In the genomic region with DNA sequence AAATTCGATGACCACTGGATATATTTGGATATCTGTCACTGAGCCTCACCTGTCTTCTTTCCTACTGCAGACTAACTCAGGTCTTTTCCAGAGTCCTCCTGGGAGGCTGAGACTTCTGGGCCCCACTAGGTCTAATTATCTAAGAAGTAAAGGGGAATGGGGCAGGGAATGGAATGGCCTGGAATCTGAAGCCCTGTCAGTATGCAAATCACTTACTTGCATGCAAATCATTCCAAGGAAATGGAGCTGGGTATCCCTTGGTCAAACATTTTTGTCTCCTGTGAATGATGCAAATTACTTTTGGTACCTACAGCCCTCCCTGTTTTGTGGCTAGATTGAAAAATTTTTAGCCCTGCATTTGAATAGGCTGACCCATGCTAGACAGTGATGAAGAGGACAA, we compare ENCODE assay signal across 38 cellular contexts. TPM values are rescaled to one million over a fixed set of nuclear protein-coding genes. Genes with fewer than 3 reads are reported as not detected.
"Had no signal": no experiment of that assay in that cellular context is flagged by ENCODE, and none has a peak within 500 bp of the region (broad histone marks: within the 10 kb centered on the region; RNA-seq: fewer than 3 reads in every experiment).

No MANE protein-coding gene starts in this region.

- H3K4me3 ChIP-seq: ascending aorta, breast epithelium had no signal

- H3K27ac ChIP-seq: ascending aorta, breast epithelium, VCaP had no signal

- FAIRE-seq: colon, TTC549 had no signal

- H3K36me3 ChIP-seq: ascending aorta, breast epithelium had no signal

- H3K36me3 Mint-ChIP-seq: activated CD4-positive, alpha-beta memory T cell treated with anti-CD3 and anti-CD28 coated beads for 36 hours; activated naive CD4-positive, alpha-beta T cell treated with anti-CD3 and anti-CD28 coated beads, Interleukin-2, amount 10 ng/mL, durations not matched to agents 7 days and 5 days; activated naive CD4-positive, alpha-beta T cell treated with anti-CD3 and anti-CD28 coated beads, Interleukin-2, amount 50 U/mL, for 24 hours; activated naive CD8-positive, alpha-beta T cell; activated naive CD8-positive, alpha-beta T cell treated with anti-CD3 and anti-CD28 coated beads, Interleukin-2, amount 10 ng/mL, durations not matched to agents 7 days and 5 days; brain had no signal

- H3K27me3 ChIP-seq: ascending aorta had no signal

- H3K4me1 ChIP-seq: ascending aorta, breast epithelium had no signal

- ATAC-seq: activated CD4-positive, CD25-positive, alpha-beta regulatory T cell treated with anti-CD3 and anti-CD28 coated beads, Interleukin-2, amount 50 U/mL, for 24 hours; activated naive CD8-positive, alpha-beta T cell treated with anti-CD3 and anti-CD28 coated beads, Interleukin-2, amount 50 U/mL, for 24 hours; activated T-cell treated with anti-CD3 and anti-CD28 coated beads, Interleukin-2, amount 50 U/mL, for 4 hours had no signal

- H3K4me1 Mint-ChIP-seq: activated naive CD4-positive, alpha-beta T cell treated with anti-CD3 and anti-CD28 coated beads, Interleukin-2, amount 50 U/mL, for 24 hours; activated T-helper 17 cell treated with anti-CD3 and anti-CD28 coated beads, Interleukin-2, amount 50 U/mL, for 72 hours had no signal

- DNase-seq: activated CD4-positive, alpha-beta memory T cell treated with anti-CD3 and anti-CD28 coated beads for 36 hours; activated CD4-positive, alpha-beta T cell treated with anti-CD3 and anti-CD28 coated beads for 4 hours; activated CD4-positive, alpha-beta T cell treated with anti-CD3 and anti-CD28 coated beads, Interleukin-2, amount 10 ng/mL, durations not matched to agents 24 days and 14 days; activated CD4-positive, alpha-beta T cell treated with anti-CD3 and anti-CD28 coated beads, Interleukin-2, amount 50 U/mL, for 1 hour; activated CD4-positive, alpha-beta T cell treated with anti-CD3 and anti-CD28 coated beads, Interleukin-2, amount 50 U/mL, for 4 hours; activated CD4-positive, CD25-positive, alpha-beta regulatory T cell; activated CD8-positive, alpha-beta memory T cell treated with anti-CD3 and anti-CD28 coated beads, Interleukin-2, amount 50 U/mL, for 4 hours; activated effector memory CD4-positive, alpha-beta T cell treated with Interleukin-2 at 50 U/mL for 16 hours; activated gamma-delta T cell; activated naive CD4-positive, alpha-beta T cell treated with anti-CD3 and anti-CD28 coated beads, Interleukin-2, amount 10 ng/mL, durations not matched to agents 7 days and 5 days; activated naive CD4-positive, alpha-beta T cell treated with Interleukin-2 at 50 U/mL for 16 hours; activated naive CD8-positive, alpha-beta T cell treated with anti-CD3 and anti-CD28 coated beads, Interleukin-2, amount 10 ng/mL, durations not matched to agents 7 days and 5 days; activated naive CD8-positive, alpha-beta T cell treated with anti-CD3 and anti-CD28 coated beads, Interleukin-2, amount 50 U/mL, for 24 hours; activated T-cell treated with anti-CD3 and anti-CD28 coated beads for 4 hours; activated T-cell treated with anti-CD3 and anti-CD28 coated beads, Interleukin-2, amount 50 U/mL, for 1 hour; activated T-cell treated with anti-CD3 and anti-CD28 coated beads, Interleukin-2, amount 50 U/mL, for 4 hours; activated T-cell treated with anti-CD3 and anti-CD28 coated beads, Interleukin-2, amount 50 U/mL, for 72 hours; amygdala; anterior cingulate cortex; central memory CD4-positive, alpha-beta T cell; T-helper 1 cell; T-helper 2 cell; T-helper 9 cell had no signal

- H3K9me3 ChIP-seq: ascending aorta, breast epithelium had no signal

- H3K9me3 Mint-ChIP-seq: activated CD4-positive, alpha-beta memory T cell treated with anti-CD3 and anti-CD28 coated beads for 36 hours; activated CD4-positive, alpha-beta T cell treated with anti-CD3 and anti-CD28 coated beads, Interleukin-2, amount 10 ng/mL, durations not matched to agents 24 days and 14 days; activated CD8-positive, alpha-beta T cell treated with anti-CD3 and anti-CD28 coated beads for 36 hours; activated naive CD4-positive, alpha-beta T cell treated with anti-CD3 and anti-CD28 coated beads, Interleukin-2, amount 10 ng/mL, durations not matched to agents 7 days and 5 days; activated naive CD4-positive, alpha-beta T cell treated with anti-CD3 and anti-CD28 coated beads, Interleukin-2, amount 50 U/mL, for 24 hours; activated naive CD8-positive, alpha-beta T cell treated with anti-CD3 and anti-CD28 coated beads, Interleukin-2, amount 10 ng/mL, durations not matched to agents 7 days and 5 days; activated naive CD8-positive, alpha-beta T cell treated with anti-CD3 and anti-CD28 coated beads, Interleukin-2, amount 50 U/mL, for 24 hours; activated T-cell treated with anti-CD3 and anti-CD28 coated beads, Interleukin-2, amount 50 U/mL, for 4 hours; activated T-cell treated with anti-CD3 and anti-CD28 coated beads, Interleukin-2, amount 50 U/mL, for 72 hours; activated T-helper 1 cell treated with anti-CD3 and anti-CD28 coated beads, Interleukin-12 subunit alpha, Interleukin-12 subunit beta, Interleukin-2, Interleukin-4 antibody, amounts not matched to agents 30 ng/mL and 10 ng/mL and 1 ng/mL, durations not matched to agents 14 hours and 24 hours and 36 hours; activated T-helper 17 cell treated with anti-CD3 and anti-CD28 coated beads, Interleukin-2, amount 50 U/mL, for 72 hours; brain; T-helper 1 cell treated with Interleukin-12 subunit alpha and Interleukin-12 subunit beta and Interleukin-4 antibody, amounts not matched to agents 30 μg/mL and 1 μg/mL, for 36 hours; T-helper 2 cell treated with Interferon-gamma antibody and Interleukin-4, amounts not matched to agents 5 μg/mL and 100 μg/mL, for 36 hours had no signal

- H3K27ac Mint-ChIP-seq: activated CD4-positive, alpha-beta memory T cell treated with anti-CD3 and anti-CD28 coated beads for 36 hours; activated CD4-positive, alpha-beta T cell treated with anti-CD3 and anti-CD28 coated beads, Interleukin-2, amount 10 ng/mL, durations not matched to agents 24 days and 14 days; activated CD8-positive, alpha-beta T cell treated with anti-CD3 and anti-CD28 coated beads for 36 hours; activated naive CD4-positive, alpha-beta T cell treated with anti-CD3 and anti-CD28 coated beads, Interleukin-2, amount 10 ng/mL, durations not matched to agents 7 days and 5 days; activated naive CD4-positive, alpha-beta T cell treated with anti-CD3 and anti-CD28 coated beads, Interleukin-2, amount 50 U/mL, for 24 hours; activated naive CD8-positive, alpha-beta T cell; activated naive CD8-positive, alpha-beta T cell treated with anti-CD3 and anti-CD28 coated beads, Interleukin-2, amount 10 ng/mL, durations not matched to agents 7 days and 5 days; activated naive CD8-positive, alpha-beta T cell treated with anti-CD3 and anti-CD28 coated beads, Interleukin-2, amount 50 U/mL, for 24 hours; activated T-cell treated with anti-CD3 and anti-CD28 coated beads, Interleukin-2, amount 50 U/mL, for 72 hours; activated T-helper 1 cell treated with anti-CD3 and anti-CD28 coated beads, Interleukin-12 subunit alpha, Interleukin-12 subunit beta, Interleukin-2, Interleukin-4 antibody, amounts not matched to agents 30 ng/mL and 10 ng/mL and 1 ng/mL, durations not matched to agents 14 hours and 24 hours and 36 hours; activated T-helper 17 cell treated with anti-CD3 and anti-CD28 coated beads, Interleukin-2, amount 50 U/mL, for 72 hours; brain; T-helper 1 cell treated with Interleukin-12 subunit alpha and Interleukin-12 subunit beta and Interleukin-4 antibody, amounts not matched to agents 30 μg/mL and 1 μg/mL, for 36 hours; T-helper 2 cell treated with Interferon-gamma antibody and Interleukin-4, amounts not matched to agents 5 μg/mL and 100 μg/mL, for 36 hours had no signal

- H3K4me3 Mint-ChIP-seq: activated CD4-positive, alpha-beta memory T cell treated with anti-CD3 and anti-CD28 coated beads for 36 hours; activated CD4-positive, alpha-beta T cell treated with anti-CD3 and anti-CD28 coated beads, Interleukin-2, amount 10 ng/mL, durations not matched to agents 24 days and 14 days; activated CD8-positive, alpha-beta T cell treated with anti-CD3 and anti-CD28 coated beads for 36 hours; activated naive CD4-positive, alpha-beta T cell treated with anti-CD3 and anti-CD28 coated beads, Interleukin-2, amount 10 ng/mL, durations not matched to agents 7 days and 5 days; activated naive CD4-positive, alpha-beta T cell treated with anti-CD3 and anti-CD28 coated beads, Interleukin-2, amount 50 U/mL, for 24 hours; activated naive CD8-positive, alpha-beta T cell; activated naive CD8-positive, alpha-beta T cell treated with anti-CD3 and anti-CD28 coated beads, Interleukin-2, amount 10 ng/mL, durations not matched to agents 7 days and 5 days; activated naive CD8-positive, alpha-beta T cell treated with anti-CD3 and anti-CD28 coated beads, Interleukin-2, amount 50 U/mL, for 24 hours; activated T-cell treated with anti-CD3 and anti-CD28 coated beads, Interleukin-2, amount 50 U/mL, for 4 hours; activated T-cell treated with anti-CD3 and anti-CD28 coated beads, Interleukin-2, amount 50 U/mL, for 72 hours; activated T-helper 1 cell treated with anti-CD3 and anti-CD28 coated beads, Interleukin-12 subunit alpha, Interleukin-12 subunit beta, Interleukin-2, Interleukin-4 antibody, amounts not matched to agents 30 ng/mL and 10 ng/mL and 1 ng/mL, durations not matched to agents 14 hours and 24 hours and 36 hours; activated T-helper 17 cell treated with anti-CD3 and anti-CD28 coated beads, Interleukin-2, amount 50 U/mL, for 72 hours; brain; T-helper 1 cell treated with Interleukin-12 subunit alpha and Interleukin-12 subunit beta and Interleukin-4 antibody, amounts not matched to agents 30 μg/mL and 1 μg/mL, for 36 hours; T-helper 2 cell treated with Interferon-gamma antibody and Interleukin-4, amounts not matched to agents 5 μg/mL and 100 μg/mL, for 36 hours had no signal

RNA-seq across cellular contexts. Expression of gene SPSB4, which starts 5.3 kb away (rescaled TPM):
- total RNA-seq: activated CD4-positive, alpha-beta memory T cell treated with anti-CD3 and anti-CD28 coated beads for 36 hours; activated CD4-positive, alpha-beta T cell treated with anti-CD3 and anti-CD28 coated beads, Interleukin-2, amount 10 ng/mL, durations not matched to agents 24 days and 14 days; activated CD8-positive, alpha-beta memory T cell treated with anti-CD3 and anti-CD28 coated beads for 36 hours; activated CD8-positive, alpha-beta T cell treated with anti-CD3 and anti-CD28 coated beads for 36 hours; activated naive CD8-positive, alpha-beta T cell treated with anti-CD3 and anti-CD28 coated beads, Interleukin-2, amount 10 ng/mL, durations not matched to agents 7 days and 5 days; activated T-cell treated with anti-CD3 and anti-CD28 coated beads, Interleukin-2, amount 50 U/mL, for 4 hours; activated T-cell treated with anti-CD3 and anti-CD28 coated beads, Interleukin-2, amount 50 U/mL, for 72 hours; activated T-helper 1 cell treated with anti-CD3 and anti-CD28 coated beads, Interleukin-12 subunit alpha, Interleukin-12 subunit beta, Interleukin-2, Interleukin-4 antibody, amounts not matched to agents 30 ng/mL and 10 ng/mL and 1 ng/mL, durations not matched to agents 14 hours and 24 hours and 36 hours; activated T-helper 17 cell treated with anti-CD3 and anti-CD28 coated beads, Interleukin-2, amount 50 U/mL, for 72 hours; ascending aorta had no signal
